ENCODE assay signal across 3 cellular contexts in genomic region chr10:45235823-45236222, GRCh38.
TF ChIP-seq lines count a peak whose summit lies in the region.

No MANE protein-coding gene starts in this region.

TF ChIP-seq in A549, 52 proteins besides CTCF, POLR2A, EP300 and RAD21 (continued from another document):
- TF ChIP-seq JUNB (IDR thresholded peaks at IDR 0.05) = no peak

TF ChIP-seq in HCT116, 20 proteins besides CTCF, POLR2A, EP300 and RAD21 (continued from another document):
- TF ChIP-seq SP1 (IDR thresholded peaks at IDR 0.05; ENCODE audit: low read depth) (no peak), CEBPB (IDR thresholded peaks at IDR 0.05; ENCODE audit: low read depth) (no peak), REST (IDR thresholded peaks at IDR 0.05; ENCODE audit: low read depth) (no peak), ZNF274 (IDR thresholded peaks at IDR 0.05; ENCODE audit: low read depth, low read length) (no peak), FOSL1 (IDR thresholded peaks at IDR 0.05; ENCODE audit: low read depth) (no peak), MAX (IDR thresholded peaks at IDR 0.05) (no peak), ZFX (IDR thresholded peaks at IDR 0.05) (no peak)
- TF ChIP-seq, protein P1, sequence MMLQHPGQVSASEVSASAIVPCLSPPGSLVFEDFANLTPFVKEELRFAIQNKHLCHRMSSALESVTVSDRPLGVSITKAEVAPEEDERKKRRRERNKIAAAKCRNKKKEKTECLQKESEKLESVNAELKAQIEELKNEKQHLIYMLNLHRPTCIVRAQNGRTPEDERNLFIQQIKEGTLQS (IDR thresholded peaks at IDR 0.05) = no peak

TF ChIP-seq in K562, 482 proteins besides CTCF, POLR2A, EP300 and RAD21 (continued from another document):
- TF ChIP-seq, protein P2, sequence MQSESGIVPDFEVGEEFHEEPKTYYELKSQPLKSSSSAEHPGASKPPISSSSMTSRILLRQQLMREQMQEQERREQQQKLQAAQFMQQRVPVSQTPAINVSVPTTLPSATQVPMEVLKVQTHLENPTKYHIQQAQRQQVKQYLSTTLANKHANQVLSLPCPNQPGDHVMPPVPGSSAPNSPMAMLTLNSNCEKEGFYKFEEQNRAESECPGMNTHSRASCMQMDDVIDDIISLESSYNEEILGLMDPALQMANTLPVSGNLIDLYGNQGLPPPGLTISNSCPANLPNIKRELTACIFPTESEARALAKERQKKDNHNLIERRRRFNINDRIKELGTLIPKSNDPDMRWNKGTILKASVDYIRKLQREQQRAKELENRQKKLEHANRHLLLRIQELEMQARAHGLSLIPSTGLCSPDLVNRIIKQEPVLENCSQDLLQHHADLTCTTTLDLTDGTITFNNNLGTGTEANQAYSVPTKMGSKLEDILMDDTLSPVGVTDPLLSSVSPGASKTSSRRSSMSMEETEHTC (IDR thresholded peaks at IDR 0.05) = no peak
- TF ChIP-seq ARID2 (IDR thresholded peaks at IDR 0.05) (no peak), NRF1 (conservative IDR thresholded peaks at IDR 0.05 in 1 of 2, IDR thresholded peaks at IDR 0.05 in 1 of 2) (no peak), SMARCA5 (IDR thresholded peaks at IDR 0.05) (no peak), E2F8 (IDR thresholded peaks at IDR 0.05; ENCODE audit: low read depth, partially characterized antibody) (no peak), ZNF347 (CRISPR knock-in tag; IDR thresholded peaks at IDR 0.05; ENCODE audit: low read depth) (no peak), RBFOX2 (IDR thresholded peaks at IDR 0.05; ENCODE audit: low read depth, low read length) (no peak), ZNF316 (IDR thresholded peaks at IDR 0.05) (no peak), TRIM24 (IDR thresholded peaks at IDR 0.05) (no peak), GABPB2 (CRISPR knock-in tag; conservative IDR thresholded peaks at IDR 0.05) (no peak), ZNF212 (CRISPR knock-in tag; IDR thresholded peaks at IDR 0.05) (no peak), BRD9 (IDR thresholded peaks at IDR 0.05; ENCODE audit: low read depth, partially characterized antibody) (no peak), ZNF311 (CRISPR knock-in tag; IDR thresholded peaks at IDR 0.05) (no peak), ZC3H8 (IDR thresholded peaks at IDR 0.05) (no peak), ZNF174 (CRISPR knock-in tag; IDR thresholded peaks at IDR 0.05) (no peak), ZNF57 (CRISPR knock-in tag; IDR thresholded peaks at IDR 0.05) (no peak), CTBP1 (IDR thresholded peaks at IDR 0.05; ENCODE audit: borderline replicate concordance) (no peak)
- TF ChIP-seq, protein P3, sequence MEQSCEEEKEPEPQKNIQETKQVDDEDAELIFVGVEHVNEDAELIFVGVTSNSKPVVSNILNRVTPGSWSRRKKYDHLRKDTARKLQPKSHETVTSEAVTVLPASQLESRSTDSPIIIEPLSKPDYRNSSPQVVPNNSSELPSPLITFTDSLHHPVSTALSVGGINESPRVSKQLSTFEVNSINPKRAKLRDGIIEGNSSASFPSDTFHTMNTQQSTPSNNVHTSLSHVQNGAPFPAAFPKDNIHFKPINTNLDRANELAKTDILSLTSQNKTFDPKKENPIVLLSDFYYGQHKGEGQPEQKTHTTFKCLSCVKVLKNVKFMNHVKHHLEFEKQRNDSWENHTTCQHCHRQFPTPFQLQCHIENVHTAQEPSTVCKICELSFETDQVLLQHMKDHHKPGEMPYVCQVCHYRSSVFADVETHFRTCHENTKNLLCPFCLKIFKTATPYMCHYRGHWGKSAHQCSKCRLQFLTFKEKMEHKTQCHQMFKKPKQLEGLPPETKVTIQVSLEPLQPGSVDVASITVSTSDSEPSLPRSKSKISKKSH (CRISPR knock-in tag; IDR thresholded peaks at IDR 0.05) = no peak
- TF ChIP-seq, protein P4, sequence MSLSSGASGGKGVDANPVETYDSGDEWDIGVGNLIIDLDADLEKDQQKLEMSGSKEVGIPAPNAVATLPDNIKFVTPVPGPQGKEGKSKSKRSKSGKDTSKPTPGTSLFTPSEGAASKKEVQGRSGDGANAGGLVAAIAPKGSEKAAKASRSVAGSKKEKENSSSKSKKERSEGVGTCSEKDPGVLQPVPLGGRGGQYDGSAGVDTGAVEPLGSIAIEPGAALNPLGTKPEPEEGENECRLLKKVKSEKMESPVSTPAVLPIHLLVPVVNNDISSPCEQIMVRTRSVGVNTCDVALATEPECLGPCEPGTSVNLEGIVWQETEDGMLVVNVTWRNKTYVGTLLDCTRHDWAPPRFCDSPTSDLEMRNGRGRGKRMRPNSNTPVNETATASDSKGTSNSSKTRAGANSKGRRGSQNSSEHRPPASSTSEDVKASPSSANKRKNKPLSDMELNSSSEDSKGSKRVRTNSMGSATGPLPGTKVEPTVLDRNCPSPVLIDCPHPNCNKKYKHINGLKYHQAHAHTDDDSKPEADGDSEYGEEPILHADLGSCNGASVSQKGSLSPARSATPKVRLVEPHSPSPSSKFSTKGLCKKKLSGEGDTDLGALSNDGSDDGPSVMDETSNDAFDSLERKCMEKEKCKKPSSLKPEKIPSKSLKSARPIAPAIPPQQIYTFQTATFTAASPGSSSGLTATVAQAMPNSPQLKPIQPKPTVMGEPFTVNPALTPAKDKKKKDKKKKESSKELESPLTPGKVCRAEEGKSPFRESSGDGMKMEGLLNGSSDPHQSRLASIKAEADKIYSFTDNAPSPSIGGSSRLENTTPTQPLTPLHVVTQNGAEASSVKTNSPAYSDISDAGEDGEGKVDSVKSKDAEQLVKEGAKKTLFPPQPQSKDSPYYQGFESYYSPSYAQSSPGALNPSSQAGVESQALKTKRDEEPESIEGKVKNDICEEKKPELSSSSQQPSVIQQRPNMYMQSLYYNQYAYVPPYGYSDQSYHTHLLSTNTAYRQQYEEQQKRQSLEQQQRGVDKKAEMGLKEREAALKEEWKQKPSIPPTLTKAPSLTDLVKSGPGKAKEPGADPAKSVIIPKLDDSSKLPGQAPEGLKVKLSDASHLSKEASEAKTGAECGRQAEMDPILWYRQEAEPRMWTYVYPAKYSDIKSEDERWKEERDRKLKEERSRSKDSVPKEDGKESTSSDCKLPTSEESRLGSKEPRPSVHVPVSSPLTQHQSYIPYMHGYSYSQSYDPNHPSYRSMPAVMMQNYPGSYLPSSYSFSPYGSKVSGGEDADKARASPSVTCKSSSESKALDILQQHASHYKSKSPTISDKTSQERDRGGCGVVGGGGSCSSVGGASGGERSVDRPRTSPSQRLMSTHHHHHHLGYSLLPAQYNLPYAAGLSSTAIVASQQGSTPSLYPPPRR (CRISPR knock-in tag; IDR thresholded peaks at IDR 0.05; ENCODE audit: borderline replicate concordance) = no peak
